In the genomic region with DNA sequence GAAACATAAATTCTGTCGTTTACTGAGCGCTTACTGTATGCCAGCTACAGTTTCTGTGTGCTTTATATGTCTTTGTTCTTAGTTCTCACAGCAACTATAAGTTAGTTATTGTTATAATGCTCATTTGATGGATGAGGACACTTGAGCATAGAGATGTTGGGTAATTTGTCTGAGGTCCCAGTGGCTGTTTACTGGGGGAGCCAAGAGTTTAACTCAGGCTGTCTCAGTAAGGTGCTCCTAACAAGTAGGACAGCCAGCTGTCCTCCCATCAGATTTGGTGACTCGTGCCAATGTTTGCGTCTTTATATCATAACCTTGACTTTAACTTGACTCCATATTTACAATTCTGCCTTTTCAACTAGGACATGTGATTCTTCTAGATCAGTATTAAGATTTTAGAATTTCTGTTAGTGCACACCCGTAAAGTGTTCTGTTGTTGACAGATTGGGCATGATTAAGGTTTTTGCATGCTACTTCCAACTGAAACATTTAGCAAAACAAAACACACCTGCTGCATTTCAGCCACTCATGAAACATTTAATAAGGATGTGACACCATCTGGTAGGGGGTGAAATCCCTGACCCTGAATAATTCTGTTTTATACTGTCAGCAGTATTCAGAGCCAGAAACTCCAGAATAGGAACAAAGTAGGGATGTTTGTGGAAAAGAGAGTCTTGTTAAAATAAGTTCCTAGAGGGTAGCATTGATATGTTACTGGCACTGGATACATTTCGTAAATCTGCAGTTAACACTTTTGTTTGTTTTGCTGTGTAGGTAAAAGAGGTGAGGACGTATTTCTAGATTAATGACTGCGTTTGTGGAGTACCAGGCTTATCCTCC, we compare ENCODE assay signal across 10 cellular contexts.
A peak's percentile ranks its signal among the peaks of the same experiment; 100 is the strongest.
DNase-seq lines count a peak whose midpoint lies in the region; ATAC-seq lines count a peak whose summit lies in the region.
"Had no signal": no experiment of that assay in that cellular context is flagged by ENCODE, and none has a peak within 500 bp of the region (broad histone marks: within the 10 kb centered on the region; RNA-seq: fewer than 3 reads in every experiment).

No MANE protein-coding gene starts in this region.

- H3K4me1 ChIP-seq in iPS-15b (ENCODE audit: control insufficient read depth, insufficient read depth, low read length) = peaks cover 10% of the 10 kb centered on the region

- no peaks in the 10 kb centered on the region for H3K36me3 ChIP-seq in iPS-15b (ENCODE audit: control insufficient read depth, insufficient read depth, low read length)

- no peak for ATAC-seq in stimulated activated naive CD8-positive, alpha-beta T cell treated with anti-CD3 and anti-CD28 coated beads, Interleukin-15, amount 100 ng/mL, for 72 hours

- H3K9me3 Mint-ChIP-seq in stimulated activated naive CD8-positive, alpha-beta T cell treated with anti-CD3 and anti-CD28 coated beads, Interleukin-15, Interleukin-2, amounts not matched to agents 100 ng/mL and 50 ng/mL, for 24 hours = no peaks in the 10 kb centered on the region
- H3K9me3 Mint-ChIP-seq in stimulated activated naive CD8-positive, alpha-beta T cell treated with anti-CD3 and anti-CD28 coated beads, Interleukin-15, amount 100 ng/mL, for 72 hours = no peaks in the 10 kb centered on the region
- H3K9me3 Mint-ChIP-seq: activated CD4-positive, alpha-beta T cell treated with anti-CD3 and anti-CD28 coated beads, Interleukin-2, amount 10 ng/mL, durations not matched to agents 7 days and 5 days had no signal

- peak overlapping the region; percentile 94 for H3K4me3 ChIP-seq in iPS-15b (ENCODE audit: low read depth, low read length)

- peaks cover 42% of the 10 kb centered on the region for H3K36me3 Mint-ChIP-seq in stimulated activated naive CD8-positive, alpha-beta T cell treated with anti-CD3 and anti-CD28 coated beads, Interleukin-15, Interleukin-2, amounts not matched to agents 100 ng/mL and 50 ng/mL, for 24 hours (ENCODE audit: low read depth)

- H3K27me3 ChIP-seq in iPS-15b (ENCODE audit: control insufficient read depth, insufficient read depth, low read length) = no peaks in the 10 kb centered on the region

- peaks cover 27% of the 10 kb centered on the region for H3K4me1 Mint-ChIP-seq in stimulated activated naive CD8-positive, alpha-beta T cell treated with anti-CD3 and anti-CD28 coated beads, Interleukin-15, Interleukin-2, amounts not matched to agents 100 ng/mL and 50 ng/mL, for 24 hours (ENCODE audit: low read depth)
- peaks cover 27% of the 10 kb centered on the region for H3K4me1 Mint-ChIP-seq in stimulated activated naive CD8-positive, alpha-beta T cell treated with anti-CD3 and anti-CD28 coated beads, Interleukin-15, amount 100 ng/mL, for 72 hours

- no peak for DNase-seq in stimulated activated naive CD8-positive, alpha-beta T cell treated with anti-CD3 and anti-CD28 coated beads, Interleukin-15, amount 100 ng/mL, for 72 hours
- DNase-seq in SHP77 (lab: John Stamatoyannopoulos, UW) = peak; percentile 27 to 29
- no peak for DNase-seq in amygdala (lab: John Stamatoyannopoulos, UW)
- DNase-seq in Kasumi-1 (lab: John Stamatoyannopoulos, UW) = no peak
- no peak for DNase-seq in NCI-H226
- DNase-seq in KBM-7 = no peak
- DNase-seq: activated CD4-positive, alpha-beta T cell treated with anti-CD3 and anti-CD28 coated beads, Interleukin-2, amount 10 ng/mL, durations not matched to agents 7 days and 5 days; hypothalamus had no signal

- no peak overlapping the region for H3K27ac Mint-ChIP-seq in stimulated activated naive CD8-positive, alpha-beta T cell treated with anti-CD3 and anti-CD28 coated beads, Interleukin-15, Interleukin-2, amounts not matched to agents 100 ng/mL and 50 ng/mL, for 24 hours
- peak overlapping the region in 1 of 2 donors; percentile 79 for H3K27ac Mint-ChIP-seq in stimulated activated naive CD8-positive, alpha-beta T cell treated with anti-CD3 and anti-CD28 coated beads, Interleukin-15, amount 100 ng/mL, for 72 hours

- H3K27me3 Mint-ChIP-seq in stimulated activated naive CD8-positive, alpha-beta T cell treated with anti-CD3 and anti-CD28 coated beads, Interleukin-15, Interleukin-2, amounts not matched to agents 100 ng/mL and 50 ng/mL, for 24 hours = no peaks in the 10 kb centered on the region
- H3K27me3 Mint-ChIP-seq in stimulated activated naive CD8-positive, alpha-beta T cell treated with anti-CD3 and anti-CD28 coated beads, Interleukin-15, amount 100 ng/mL, for 72 hours = no peaks in the 10 kb centered on the region
- H3K27me3 Mint-ChIP-seq: activated CD4-positive, alpha-beta T cell treated with anti-CD3 and anti-CD28 coated beads, Interleukin-2, amount 10 ng/mL, durations not matched to agents 7 days and 5 days had no signal

- H3K4me3 Mint-ChIP-seq in stimulated activated naive CD8-positive, alpha-beta T cell treated with anti-CD3 and anti-CD28 coated beads, Interleukin-15, Interleukin-2, amounts not matched to agents 100 ng/mL and 50 ng/mL, for 24 hours = peak overlapping the region; percentile 68
- peak overlapping the region in 1 of 2 donors; percentile 41 for H3K4me3 Mint-ChIP-seq in stimulated activated naive CD8-positive, alpha-beta T cell treated with anti-CD3 and anti-CD28 coated beads, Interleukin-15, amount 100 ng/mL, for 72 hours

- in situ Hi-C loops in KBM-7 (cut with MboI; ENCODE audit: low pct_unique_long_range_greater_than_20kb, low sequenced_read_pairs) = no loop called here

- no peaks in the 10 kb centered on the region for H3K9me3 ChIP-seq in iPS-15b (ENCODE audit: control insufficient read depth, insufficient read depth, low read length)

- no peak overlapping the region for H3K9ac ChIP-seq in iPS-15b (ENCODE audit: low read depth, low read length)

Comparison
In these comparisons a context has a peak if more than half of its experiments do, and no peak if none do; other contexts are left out.
1. DNase-seq: peak in SHP77 (2 of 2); none in stimulated activated naive CD8-positive, alpha-beta T cell treated with anti-CD3 and anti-CD28 coated beads, Interleukin-15, amount 100 ng/mL, for 72 hours (0 of 2), amygdala (0 of 56), Kasumi-1 (0 of 2), NCI-H226 (single experiment) and KBM-7 (single experiment).